ENCODE assay signal across 8 cellular contexts in genomic region chr9:34665381-34666250, GRCh38. TPM values are rescaled to one million over a fixed set of nuclear protein-coding genes. Genes with fewer than 3 reads are reported as not detected.
DNase-seq lines count a peak whose midpoint lies in the region; ATAC-seq, FAIRE-seq and TF ChIP-seq lines count a peak whose summit lies in the region.

No MANE protein-coding gene starts in this region.

- peak overlapping the region; percentile 95 for H3K4me3 ChIP-seq in adipocyte (ENCODE audit: low read length)
- H3K4me3 ChIP-seq in cardiac muscle cell: peak overlapping the region; percentile 77
- H3K4me3 ChIP-seq in pancreas: peak overlapping the region; percentile 24 to 56 (median 48)
- peak overlapping the region; percentile 60 for H3K4me3 ChIP-seq in thymus (ENCODE audit: low read length)

- ATAC-seq in HG02642 (IDR thresholded peaks at IDR 0.05; ENCODE audit: poor library complexity, unreplicated experiment): peak; percentile 69
- peak; percentile 84 to 93 (median 88) for ATAC-seq in pancreas

- H3K9me3 ChIP-seq in adipocyte (ENCODE audit: control insufficient read depth, low read length): no peaks in the 10 kb centered on the region
- no peaks in the 10 kb centered on the region for H3K9me3 ChIP-seq in cardiac muscle cell (ENCODE audit: low read depth)
- no peaks in the 10 kb centered on the region for H3K9me3 ChIP-seq in pancreas
- no peaks in the 10 kb centered on the region for H3K9me3 ChIP-seq in thymus (ENCODE audit: control insufficient read depth)

- intact Hi-C loops in pancreas (cut with DNase I): no loop called here

- DNase-seq in GM04504 (ENCODE audit: low read depth) (peak; percentile 91), NCI-H1417 (lab: John Stamatoyannopoulos, UW) (peak; percentile 83 to 92 (median 91)), SW480 (ENCODE audit: low spot score) (peak; percentile 87), adipocyte (ENCODE audit: low read depth) (peak; percentile 99), cardiac muscle cell (ENCODE audit: low read depth in 1 of 2, low spot score in 1 of 2) (peak; percentile 97 to 98), pancreas (peak; percentile 93 to 96 (median 94))

- peak overlapping the region; percentile 95 for H3K9ac ChIP-seq in adipocyte (ENCODE audit: low read length)

- WGBS in pancreas, 2 donors: 0 to 1% methylated on average over 42 to 55 of the region's 55 CpGs
- WGBS in thymus: 6% methylated on average over 55 of the region's 55 CpGs

- peaks cover 4% of the 10 kb centered on the region for H3K36me3 ChIP-seq in adipocyte (ENCODE audit: control insufficient read depth, insufficient read depth, low read length, severe bottlenecking)
- H3K36me3 ChIP-seq in cardiac muscle cell: no peaks in the 10 kb centered on the region
- no peaks in the 10 kb centered on the region for H3K36me3 ChIP-seq in pancreas
- no peaks in the 10 kb centered on the region for H3K36me3 ChIP-seq in thymus (ENCODE audit: control insufficient read depth, insufficient read depth)

- peaks cover 28% of the 10 kb centered on the region for H3K4me1 ChIP-seq in adipocyte (ENCODE audit: control insufficient read depth, insufficient read depth, low read length)
- H3K4me1 ChIP-seq in cardiac muscle cell (ENCODE audit: low read depth): peaks cover 4% of the 10 kb centered on the region
- no peaks in the 10 kb centered on the region for H3K4me1 ChIP-seq in pancreas
- peaks cover 19% of the 10 kb centered on the region for H3K4me1 ChIP-seq in thymus (ENCODE audit: control insufficient read depth, insufficient read depth, low read length)

- H3K27me3 ChIP-seq in adipocyte (replicated peaks; ENCODE audit: control insufficient read depth, insufficient read depth, low read length): no peaks in the 10 kb centered on the region
- H3K27me3 ChIP-seq in cardiac muscle cell: no peaks in the 10 kb centered on the region
- no peaks in the 10 kb centered on the region for H3K27me3 ChIP-seq in pancreas
- no peaks in the 10 kb centered on the region for H3K27me3 ChIP-seq in thymus (ENCODE audit: control insufficient read depth, insufficient read depth)

- TF ChIP-seq CTCF in cardiac muscle cell (IDR thresholded peaks at IDR 0.05; ENCODE audit: low read depth, low read length) (no peak), pancreas (IDR thresholded peaks at IDR 0.05) (no peak)

- H3K27ac ChIP-seq in cardiac muscle cell: peak overlapping the region; percentile 91
- H3K27ac ChIP-seq in pancreas: peak overlapping the region; percentile 80 to 95 (median 89)
- H3K27ac ChIP-seq in thymus (ENCODE audit: low read depth): peak overlapping the region; percentile 92

- FAIRE-seq in pancreas (lab: Jason Lieb, UNC): peak; percentile 20

RNA-seq across cellular contexts. Expression of gene CCL27, which starts 3.2 kb away (rescaled TPM):
- 0.77 and 2.0 TPM in 2 replicates for total RNA-seq in cardiac muscle cell
- polyA plus RNA-seq in cardiac muscle cell: 1.1 and 1.3 TPM in 2 replicates
- not detected for total RNA-seq in pancreas
- not detected for polyA plus RNA-seq in pancreas
- 48.4 TPM for polyA plus RNA-seq in thymus

RNA-seq across cellular contexts. Expression of gene IL11RA, which starts 13.6 kb away (rescaled TPM):
- total RNA-seq in cardiac muscle cell (64.6 and 98.7 TPM in 2 replicates), pancreas (1 to 10 TPM; 4.1 to 8.2 (median 5.9) TPM)
- polyA plus RNA-seq in cardiac muscle cell (88.2 and 120 TPM in 2 replicates), pancreas (10 to 100 TPM; 12.6 to 30.0 TPM), thymus (52.8 TPM)

RNA-seq across cellular contexts. Expression of gene GALT, which starts 19.1 kb away (rescaled TPM):
- total RNA-seq in cardiac muscle cell (82.2 and 121 TPM in 2 replicates), pancreas (10 to 100 TPM; 11.0 to 30.8 (median 18.8) TPM)
- polyA plus RNA-seq in cardiac muscle cell (148 and 174 TPM in 2 replicates), pancreas (10 to 100 TPM; 58.0 to 60.5 TPM), thymus (61.8 TPM)

RNA-seq across cellular contexts. Expression of gene CCL19, which starts 25.5 kb away (rescaled TPM):
- not detected in 2 replicates for total RNA-seq in cardiac muscle cell
- polyA plus RNA-seq in cardiac muscle cell: not detected in 2 replicates
- total RNA-seq in pancreas: 1 to 10 TPM in 2 of 6 donors, under 1 TPM in 2, not detected in 2; 0.35 to 2.8 (median 1.8) TPM
- 1 to 10 TPM in 1 of 2 donors, under 1 TPM in 1; 0.68 to 2.1 TPM for polyA plus RNA-seq in pancreas
- polyA plus RNA-seq in thymus: 588 TPM

RNA-seq across cellular contexts. Expression of gene SIGMAR1, which starts 28.0 kb away (rescaled TPM):
- total RNA-seq in cardiac muscle cell (106 and 125 TPM in 2 replicates), pancreas (10 to 100 TPM; 20.4 to 27.2 (median 22.9) TPM)
- polyA plus RNA-seq in cardiac muscle cell (137 and 144 TPM in 2 replicates), pancreas (10 to 100 TPM; 18.3 to 23.0 TPM), thymus (24.6 TPM)

Comparison
In these comparisons a context has a peak if more than half of its experiments do, and no peak if none do; other contexts are left out.
1. Peak in every context shown above with its lines: DNase-seq, ATAC-seq, H3K4me3 ChIP-seq and H3K27ac ChIP-seq.
2. RNA of gene CCL27, which starts 3.2 kb away (polyA plus RNA-seq): 48.4 TPM in thymus (single experiment); 1.1 to 1.3 TPM in cardiac muscle cell and not detected in pancreas; every median in the first group is over 10 times any median in the second.